In genomic region chrX:2785538-2785937, GRCh38 we compare ENCODE assay signal across 25 cellular contexts. TPM values are rescaled to one million over a fixed set of nuclear protein-coding genes. Genes with fewer than 3 reads are reported as not detected.
DNase-seq lines count a peak whose midpoint lies in the region; ATAC-seq, FAIRE-seq and TF ChIP-seq lines count a peak whose summit lies in the region.
"Had no signal": no experiment of that assay in that cellular context is flagged by ENCODE, and none has a peak within 500 bp of the region (broad histone marks: within the 10 kb centered on the region; RNA-seq: fewer than 3 reads in every experiment).

No MANE protein-coding gene starts in this region.

- no peak overlapping the region for H2BK120ac ChIP-seq in H1 (replicated peaks; ENCODE audit: low read depth, low read length)
- H2BK120ac ChIP-seq in trophoblast cell (ENCODE audit: insufficient read depth, low read length, poor library complexity), result no peak overlapping the region

- H3K23ac ChIP-seq in H1 (ENCODE audit: insufficient read length) (no peak overlapping the region), trophoblast cell (ENCODE audit: low read length) (no peak overlapping the region)

- H2BK12ac ChIP-seq in H1 (ENCODE audit: low read depth, low read length), result 0 out of 2 replicates have a peak overlapping the region, but pooled peaks have one; percentile 50
- H2BK12ac ChIP-seq in trophoblast cell (ENCODE audit: low read length), result no peak overlapping the region

- H4K12ac ChIP-seq in trophoblast cell (ENCODE audit: low read depth, low read length), result no peak overlapping the region

- no peak for TF ChIP-seq RAD21 in K562 (CRISPR knock-in tag; conservative IDR thresholded peaks at IDR 0.05 in 1 of 2, IDR thresholded peaks at IDR 0.05 in 1 of 2)
- no peak for TF ChIP-seq RAD21 in H1 (IDR thresholded peaks at IDR 0.05 in 1 of 2, conservative IDR thresholded peaks at IDR 0.05 in 1 of 2; ENCODE audit: low read depth in 2 of 2, low read length in 2 of 2)

- no peak overlapping the region for H4K91ac ChIP-seq in H1 (replicated peaks; ENCODE audit: insufficient read length, low read length)
- H4K91ac ChIP-seq in trophoblast cell (ENCODE audit: low read depth, low read length), result peak overlapping the region; percentile 1

- H2BK5ac ChIP-seq in H1 (ENCODE audit: low read depth, low read length), result no peak overlapping the region
- H2BK5ac ChIP-seq in trophoblast cell (ENCODE audit: low read depth, low read length, poor library complexity), result no peak overlapping the region

- no peak overlapping the region for H2BK15ac ChIP-seq in H1 (ENCODE audit: low read length)

- CTCF ChIA-PET in K562 (lab: Yijun Ruan, JAX; ENCODE audit: low intra/inter-chr PET ratio) (no interaction called here), H1 (lab: Charles Lee; ENCODE audit: partially characterized antibody) (interaction anchor here (0.6 kb wide), 1 partner anchor 12 kb away, joined by 3 read pairs; no protein-coding TSS in a partner anchor)

- no TSS peak for BruUV-seq in K562 (replicated peaks; lab: Mats Ljungman, UMichigan)

- H3K9me3 ChIP-seq in K562 (replicated peaks; ENCODE audit: control insufficient read depth, insufficient read depth, low read depth, low read length) (no peaks in the 10 kb centered on the region), H1 (ENCODE audit: insufficient read depth in 2 of 2, low read depth in 1 of 2, low read length in 1 of 2) (no peaks in the 10 kb centered on the region), keratinocyte (ENCODE audit: control insufficient read depth, low read depth, low read length) (no peaks in the 10 kb centered on the region), trophoblast cell (ENCODE audit: insufficient read depth, low read depth, low read length) (no peaks in the 10 kb centered on the region)
- H3K9me3 ChIP-seq: A549; BE2C; BLaER1 treated with 17β-estradiol and CSF1 and Interleukin-3, amounts not matched to agents 10 nM and 100 nM had no signal

- H3K18ac ChIP-seq in H1 (ENCODE audit: extremely low read depth, low read length) (no peak overlapping the region), trophoblast cell (ENCODE audit: low read length) (no peak overlapping the region)

- TF ChIP-seq EP300 in K562 (IDR thresholded peaks at IDR 0.05; ENCODE audit: low read length), result no peak
- TF ChIP-seq EP300 in H1 (IDR thresholded peaks at IDR 0.05; ENCODE audit: borderline replicate concordance in 1 of 2, low read depth in 2 of 2, low read length in 2 of 2), result no peak

- H3K23me2 ChIP-seq in H1 (ENCODE audit: low read depth, low read length), result no peaks in the 10 kb centered on the region

- intact Hi-C loops in K562 (cut with micrococcal nuclease), result no loop called here

- POLR2A ChIA-PET in K562 (lab: Yijun Ruan, JAX) (no interaction called here), H1 (lab: Charles Lee; ENCODE audit: partially characterized antibody) (no interaction called here)

- H3K4me2 ChIP-seq in K562 (ENCODE audit: insufficient read depth, low read length) (no peak overlapping the region), H1 (ENCODE audit: insufficient read depth in 1 of 2, low read depth in 2 of 2, low read length in 2 of 2) (no peak overlapping the region), keratinocyte (ENCODE audit: control insufficient read depth, extremely low read depth, insufficient read depth, low read depth, low read length) (no peak overlapping the region), trophoblast cell (ENCODE audit: low read length) (no peak overlapping the region)
- H3K4me2 ChIP-seq: A549 had no signal

- H3K4me1 ChIP-seq in K562 (replicated peaks in 1 of 2; ENCODE audit: control insufficient read depth in 2 of 2, insufficient read depth in 2 of 2, low read length in 2 of 2) (no peaks in the 10 kb centered on the region; a peak in 1 of 5 replicates), H1 (replicated peaks in 1 of 4; ENCODE audit: control insufficient read depth in 3 of 4, insufficient read depth in 4 of 4, low read length in 3 of 4) (peaks cover 0 to 11% (median 6%) of the 10 kb centered on the region in 4 experiments; a peak in 4 of 7 replicates), keratinocyte (ENCODE audit: control insufficient read depth, extremely low read depth, insufficient read depth, low read length) (peaks cover 15% of the 10 kb centered on the region), trophoblast cell (ENCODE audit: control insufficient read depth in 1 of 2, insufficient read depth in 2 of 2, low read length in 2 of 2) (peaks cover 0 to 5% of the 10 kb centered on the region in 2 experiments)
- H3K4me1 ChIP-seq: A549, BE2C had no signal

- no peaks in the 10 kb centered on the region for H4K20me1 ChIP-seq in K562 (replicated peaks; ENCODE audit: control insufficient read depth, insufficient read depth, low read length)
- no peaks in the 10 kb centered on the region for H4K20me1 ChIP-seq in H1 (replicated peaks in 1 of 2; ENCODE audit: control insufficient read depth in 1 of 2, insufficient read depth in 2 of 2, low read length in 2 of 2)
- H4K20me1 ChIP-seq in keratinocyte (ENCODE audit: control insufficient read depth, extremely low read depth, insufficient read depth, low read length), result no peaks in the 10 kb centered on the region
- H4K20me1 ChIP-seq: BLaER1 treated with 17β-estradiol and CSF1 and Interleukin-3, amounts not matched to agents 10 nM and 100 nM had no signal

- dilution Hi-C loops in keratinocyte (cut with MboI; ENCODE audit: extremely low pct_ligation_motif_present, low sequenced_read_pairs), result no loop called here

- in situ Hi-C loops in K562 (cut with MboI), result no loop called here

- WGBS in K562 (ENCODE audit: insufficient coverage, low coverage, missing lambda C conversion rate), result 8% methylated on average over 4 of the region's 4 CpGs
- 93% methylated on average over 4 of the region's 4 CpGs; no CpG with 5 or more reads in 1 of the 2 experiments for WGBS in H1 (ENCODE audit: extremely low coverage in 1 of 2, insufficient coverage in 1 of 2, insufficient read length in 1 of 2, insufficient replicate concordance in 2 of 2, low coverage in 1 of 2, low lambda C conversion rate in 2 of 2, missing lambda C conversion rate in 1 of 2), 2 experiments
- no CpG with 5 or more reads among the region's 4 CpGs for WGBS in trophoblast cell (ENCODE audit: extremely low coverage, insufficient coverage, insufficient read length)

- H3K27ac ChIP-seq in K562 (ENCODE audit: extremely low read depth, low read depth, low read length) (no peak overlapping the region), H1 (ENCODE audit: low read depth, low read length) (no peak overlapping the region), keratinocyte (ENCODE audit: control insufficient read depth, insufficient read depth, low read length) (peak overlapping the region; percentile 17), trophoblast cell (ENCODE audit: low read depth, low read length) (no peak overlapping the region)
- H3K27ac ChIP-seq: A549; BLaER1 treated with 17β-estradiol and CSF1 and Interleukin-3, amounts not matched to agents 10 nM and 100 nM had no signal

- H2AK5ac ChIP-seq in H1 (ENCODE audit: low read depth, low read length) (no peak overlapping the region), trophoblast cell (ENCODE audit: low read length) (no peak overlapping the region)

- H3K27me3 ChIP-seq in K562 (ENCODE audit: control insufficient read depth in 2 of 2, insufficient read depth in 2 of 2, low read length in 2 of 2), result no peaks in the 10 kb centered on the region; a peak in 2 of 5 replicates
- no peaks in the 10 kb centered on the region for H3K27me3 ChIP-seq in H1 (replicated peaks in 1 of 4; ENCODE audit: control insufficient read depth in 3 of 4, extremely low read depth in 1 of 4, insufficient read depth in 3 of 4, low read length in 3 of 4)
- H3K27me3 ChIP-seq in keratinocyte (ENCODE audit: control insufficient read depth, extremely low read depth, insufficient read depth, low read length), result no peaks in the 10 kb centered on the region
- H3K27me3 ChIP-seq in trophoblast cell (ENCODE audit: insufficient read depth, low read length), result no peaks in the 10 kb centered on the region
- H3K27me3 ChIP-seq: BE2C; BLaER1 treated with 17β-estradiol and CSF1 and Interleukin-3, amounts not matched to agents 10 nM and 100 nM had no signal

- H3K79me1 ChIP-seq in H1 (ENCODE audit: low read depth, low read length) (no peaks in the 10 kb centered on the region), trophoblast cell (ENCODE audit: low read length) (no peaks in the 10 kb centered on the region)

- H2BK20ac ChIP-seq in H1 (ENCODE audit: low read length), result no peak overlapping the region; the same call in 1 of the 2 replicates

- FAIRE-seq in K562 (lab: Jason Lieb, UNC) (no peak), H1 (lab: Jason Lieb, UNC) (no peak), keratinocyte (lab: Jason Lieb, UNC) (peak; percentile 60)
- FAIRE-seq: A549, D721Med, GM12878 had no signal

- no peaks in the 10 kb centered on the region for H3K9me1 ChIP-seq in K562 (ENCODE audit: control insufficient read depth, insufficient read depth, low read length)
- no peaks in the 10 kb centered on the region for H3K9me1 ChIP-seq in keratinocyte (ENCODE audit: control insufficient read depth, extremely low read depth, insufficient read depth, low read length)

- H4K8ac ChIP-seq in H1 (ENCODE audit: extremely low read depth, insufficient read depth, low read length), result no peak overlapping the region
- H4K8ac ChIP-seq in trophoblast cell (ENCODE audit: low read depth, low read length), result no peak overlapping the region

- no peaks in the 10 kb centered on the region for H3K36me3 ChIP-seq in K562 (ENCODE audit: control insufficient read depth, insufficient read depth, low read length)
- no peaks in the 10 kb centered on the region for H3K36me3 ChIP-seq in H1 (ENCODE audit: control insufficient read depth in 2 of 4, insufficient read depth in 4 of 4, low read length in 3 of 4)
- H3K36me3 ChIP-seq in keratinocyte (ENCODE audit: control insufficient read depth in 2 of 2, extremely low read depth in 1 of 2, insufficient read depth in 2 of 2, low read length in 2 of 2), result peaks cover 0 to 11% of the 10 kb centered on the region in 2 experiments
- no peaks in the 10 kb centered on the region for H3K36me3 ChIP-seq in trophoblast cell (ENCODE audit: control insufficient read depth in 1 of 2, insufficient read depth in 2 of 2, low read length in 2 of 2)
- H3K36me3 ChIP-seq: BE2C; BLaER1 treated with 17β-estradiol and CSF1 and Interleukin-3, amounts not matched to agents 10 nM and 100 nM had no signal

- H3K14ac ChIP-seq in H1 (ENCODE audit: insufficient read length) (no peak overlapping the region), trophoblast cell (ENCODE audit: low read length) (no peak overlapping the region)

- H3K4me3 ChIP-seq in K562 (no peak overlapping the region), H1 (ENCODE audit: extremely low read depth in 1 of 4, insufficient read depth in 2 of 4, low read depth in 3 of 4, low read length in 4 of 4) (no peak overlapping the region), keratinocyte (ENCODE audit: control insufficient read depth in 2 of 3, extremely low read depth in 1 of 3, insufficient read depth in 2 of 3, low read depth in 1 of 3, low read length in 3 of 3) (no peak overlapping the region), trophoblast cell (ENCODE audit: low read depth, low read length) (no peak overlapping the region)
- H3K4me3 ChIP-seq: A549; BLaER1 treated with 17β-estradiol and CSF1 and Interleukin-3, amounts not matched to agents 10 nM and 100 nM; GM12878 had no signal

- ATAC-seq in K562, result no peak
- ATAC-seq: A549, GM12878 had no signal

- H3K79me2 ChIP-seq in K562 (ENCODE audit: control insufficient read depth, insufficient read depth, low read length) (no peaks in the 10 kb centered on the region), H1 (ENCODE audit: control insufficient read depth in 1 of 2, insufficient read depth in 2 of 2, low read length in 2 of 2) (no peaks in the 10 kb centered on the region), keratinocyte (ENCODE audit: control insufficient read depth, insufficient read depth, low read length) (no peaks in the 10 kb centered on the region), trophoblast cell (ENCODE audit: control insufficient read depth, insufficient read depth, low read length, poor library complexity) (no peaks in the 10 kb centered on the region)

- H4K5ac ChIP-seq in H1 (ENCODE audit: insufficient read length, low read depth, low read length), result no peak overlapping the region

- TF ChIP-seq POLR2A in K562 (conservative IDR thresholded peaks at IDR 0.05) (no peak), H1 (IDR thresholded peaks at IDR 0.05; ENCODE audit: control extremely low read depth in 1 of 2, low read depth in 2 of 2, low read length in 2 of 2) (no peak)

- TF ChIP-seq CTCF in K562 (IDR thresholded peaks at IDR 0.05 in 2 of 3, conservative IDR thresholded peaks at IDR 0.05 in 1 of 3; ENCODE audit: insufficient read depth in 2 of 3, low read depth in 1 of 3, low read length in 3 of 3) (no peak), H1 (IDR thresholded peaks at IDR 0.05; ENCODE audit: control extremely low read depth in 1 of 3, insufficient read depth in 1 of 3, low read depth in 1 of 3, low read length in 3 of 3) (no peak), keratinocyte (optimal IDR thresholded peaks at IDR 0.05 in 1 of 3, IDR thresholded peaks at IDR 0.05 in 1 of 3, conservative IDR thresholded peaks at IDR 0.05 in 1 of 3; ENCODE audit: extremely low read depth in 1 of 3, insufficient read depth in 2 of 3, low read length in 3 of 3) (no peak)

- H3K4ac ChIP-seq in H1 (replicated peaks; ENCODE audit: insufficient read length, low read depth, low read length) (no peak overlapping the region), trophoblast cell (ENCODE audit: low read depth, low read length) (no peak overlapping the region)

- H3K9ac ChIP-seq in K562 (ENCODE audit: insufficient read depth in 1 of 2, low read depth in 2 of 2, low read length in 2 of 2), result no peak overlapping the region
- H3K9ac ChIP-seq in H1 (replicated peaks in 1 of 4; ENCODE audit: extremely low read depth in 1 of 4, low read depth in 3 of 4, low read length in 3 of 4), result no peak overlapping the region
- H3K9ac ChIP-seq in keratinocyte (ENCODE audit: control insufficient read depth, extremely low read depth, insufficient read depth, low read length), result no peak overlapping the region
- no peak overlapping the region for H3K9ac ChIP-seq in trophoblast cell (ENCODE audit: low read length)
- H3K9ac ChIP-seq: BLaER1 treated with 17β-estradiol and CSF1 and Interleukin-3, amounts not matched to agents 10 nM and 100 nM had no signal

- H3K56ac ChIP-seq in H1 (replicated peaks; ENCODE audit: insufficient read length, low read depth, low read length), result no peak overlapping the region

- H2AFZ ChIP-seq in K562 (ENCODE audit: low read depth, low read length), result no peak overlapping the region
- no peak overlapping the region for H2AFZ ChIP-seq in H1 (ENCODE audit: low read length)
- no peak overlapping the region for H2AFZ ChIP-seq in keratinocyte (ENCODE audit: control insufficient read depth, low read length)
- H2AFZ ChIP-seq in trophoblast cell (ENCODE audit: insufficient read depth, low read length, poor library complexity), result no peak overlapping the region

- no peak for DNase-seq in K562 (ENCODE audit: extremely low read depth in 1 of 4, low spot score in 3 of 4)
- no peak for DNase-seq in H1 (ENCODE audit: low read depth in 1 of 2, low spot score in 2 of 2)
- DNase-seq in keratinocyte (ENCODE audit: low read depth, low spot score), result no peak
- DNase-seq in trophoblast cell, result no peak
- no peak for DNase-seq in NOMO-1 treated with DMSO at 0.1 percent for 48 hours (lab: John Stamatoyannopoulos, UW; ENCODE audit: unreplicated experiment)
- DNase-seq in stimulated activated CD4-positive, alpha-beta T cell treated with anti-CD3 and anti-CD28 coated beads, Interleukin-2, amount 100 ng/mL, for 48 hours, result no peak
- DNase-seq in GM19240 (ENCODE audit: insufficient read length, low spot score), result no peak
- DNase-seq: 8988T; ACHN; AML-193; BE2C; CD4-positive, alpha-beta T cell; CD8-positive, alpha-beta memory T cell; DMS 273 treated with DMSO at 0.1 percent for 48 hours; DMS79; EL; GDM1; GOT3; H7; HCEC 1CT had no signal

RNA-seq across cellular contexts. Expression of gene XG, which starts 33.7 kb away (rescaled TPM):
- total RNA-seq in K562 (2011; cell fraction: chromatin; rRNA removed; ENCODE audit: low replicate concordance), result not detected in 2 replicates
- not detected in 2 replicates for total RNA-seq in K562 (2011; cell fraction: nucleolus; rRNA removed)
- not detected in 2 replicates for total RNA-seq in K562 (2011; cell fraction: nucleoplasm; rRNA removed)
- total RNA-seq in K562 (2014; rRNA removed), result 0.08 TPM in 1 of 2 replicates, not detected in the other
- total RNA-seq in K562 (2014; rRNA removed; fragmentation: Illumina TruSeq; extraction: Trizol), result not detected in 2 replicates
- not detected in 2 replicates for total RNA-seq in K562 (2015; rRNA removed; fragmentation: Illumina TruSeq; extraction: Trizol)
- not detected in 2 replicates for total RNA-seq in K562 (2021)
- polyA plus RNA-seq in K562 (2011; rRNA removed), result not detected in 2 replicates
- not detected in 2 replicates for polyA plus RNA-seq in K562 (2011; cell fraction: cytosol; rRNA removed)
- not detected in 2 replicates for polyA plus RNA-seq in K562 (2011; cell fraction: nucleus; rRNA removed)
- polyA plus RNA-seq in K562 (2012), result 0.16 and 0.28 TPM in 2 replicates
- polyA plus RNA-seq in K562 (2014; fragmentation: Illumina TruSeq; extraction: Trizol), result 0.12 TPM in 1 of 2 replicates, not detected in the other
- under 1 TPM in 1 of 2 experiments, not detected in 1; 0.03 TPM for polyA plus RNA-seq in K562 (2014; fragmentation: Nextera tagmentation; extraction: Ambion mirVana)
- polyA plus RNA-seq in K562 (2014; rRNA removed), result not detected in 2 replicates
- polyA minus RNA-seq in K562 (2011; rRNA and poly(A)+ RNA removed), result 0.09 TPM in 1 of 2 replicates, not detected in the other
- polyA minus RNA-seq in K562 (2011; cell fraction: cytosol; rRNA and poly(A)+ RNA removed), result not detected in 2 replicates
- not detected in 2 replicates for polyA minus RNA-seq in K562 (2011; cell fraction: nucleus; rRNA and poly(A)+ RNA removed)
- 0.31 and 0.78 TPM in 2 replicates for total RNA-seq in H1 (2021; fragmentation: NEBNext Ultra II Directional; extraction: Animal tissue kit (Norgen Biotek cat#: 25700))
- 0.19 and 0.33 TPM in 2 replicates for polyA plus RNA-seq in H1 (2011; rRNA removed)
- 0.57 TPM for polyA plus RNA-seq in H1 (2011; cell fraction: cytosol; rRNA removed)
- 0.23 TPM for polyA plus RNA-seq in H1 (2011; cell fraction: nucleus; rRNA removed)
- 0.22 to 0.42 TPM (median 0.31 TPM) in 4 replicates for polyA plus RNA-seq in H1 (2012, experiment 1 of 2)
- not detected for polyA plus RNA-seq in H1 (2012, experiment 2 of 2)
- polyA plus RNA-seq in H1 (2013, experiment 1 of 2), result 0.71 TPM
- polyA plus RNA-seq in H1 (2013, experiment 2 of 2), result 0.35 TPM
- polyA minus RNA-seq in H1 (2011; rRNA and poly(A)+ RNA removed), result 0.34 and 0.54 TPM in 2 replicates
- not detected for polyA minus RNA-seq in H1 (2011; cell fraction: cytosol; rRNA and poly(A)+ RNA removed)
- 0.40 TPM for polyA minus RNA-seq in H1 (2011; cell fraction: nucleus; rRNA and poly(A)+ RNA removed)
- polyA plus RNA-seq in keratinocyte, result 56.5 to 74.4 TPM (median 70.9 TPM) in 3 replicates
- 17.7 TPM for polyA plus RNA-seq in keratinocyte (2011; ENCODE audit: low read depth)
- polyA plus RNA-seq in keratinocyte (2011; cell fraction: cytosol; rRNA removed), result 54.9 and 70.1 TPM in 2 replicates
- polyA plus RNA-seq in keratinocyte (2011; cell fraction: nucleus; rRNA removed), result 87.6 and 94.9 TPM in 2 replicates
- 46.5 and 57.1 TPM in 2 replicates for polyA plus RNA-seq in keratinocyte (2012; ENCODE audit: low replicate concordance)
- 20.9 to 40.6 TPM (median 37.7 TPM) in 3 replicates for polyA minus RNA-seq in keratinocyte
- 48.2 TPM for polyA minus RNA-seq in keratinocyte (2011; cell fraction: cytosol; rRNA and poly(A)+ RNA removed)
- polyA minus RNA-seq in keratinocyte (2011; cell fraction: nucleus; rRNA and poly(A)+ RNA removed), result 44.5 and 64.5 TPM in 2 replicates
- polyA plus RNA-seq in trophoblast cell (2013), result 0.07 TPM in 2 replicates
- total RNA-seq: CD4-positive, alpha-beta T cell; CD8-positive, alpha-beta memory T cell; GM12878 had no signal
- polyA plus RNA-seq: CD14-positive monocyte; CD8-positive, alpha-beta memory T cell; GM12878 had no signal

RNA-seq across cellular contexts. Expression of gene GYG2, which starts 43.2 kb away (rescaled TPM):
- total RNA-seq in K562 (2011; cell fraction: chromatin; rRNA removed; ENCODE audit: low replicate concordance), result 3.2 and 3.6 TPM in 2 replicates
- total RNA-seq in K562 (2011; cell fraction: nucleolus; rRNA removed), result 1.7 and 3.2 TPM in 2 replicates
- 3.2 and 3.4 TPM in 2 replicates for total RNA-seq in K562 (2011; cell fraction: nucleoplasm; rRNA removed)
- total RNA-seq in K562 (2014; rRNA removed) (2.6 and 2.9 TPM in 2 replicates), K562 (2014; rRNA removed; fragmentation: Illumina TruSeq; extraction: Trizol) (2.0 and 2.3 TPM in 2 replicates), K562 (2015; rRNA removed; fragmentation: Illumina TruSeq; extraction: Trizol) (2.6 and 2.7 TPM in 2 replicates), K562 (2021) (3.8 and 4.4 TPM in 2 replicates)
- polyA plus RNA-seq in K562 (2011; rRNA removed) (3.6 and 5.6 TPM in 2 replicates), K562 (2014; fragmentation: Illumina TruSeq; extraction: Trizol) (3.8 and 4.0 TPM in 2 replicates), K562 (2014; fragmentation: Nextera tagmentation; extraction: Ambion mirVana) (1 to 10 TPM in 1 of 2 experiments, under 1 TPM in 1; 0.24 to 1.4 TPM), K562 (2014; rRNA removed) (3.4 and 3.7 TPM in 2 replicates), H1 (2011; rRNA removed) (52.8 and 63.7 TPM in 2 replicates), keratinocyte (0.05 to 0.08 TPM in 2 of 3 replicates, not detected in the other)
- polyA plus RNA-seq in K562 (2011; cell fraction: cytosol; rRNA removed), result 4.7 and 5.5 TPM in 2 replicates
- polyA plus RNA-seq in K562 (2011; cell fraction: nucleus; rRNA removed), result 3.3 and 4.6 TPM in 2 replicates
- polyA plus RNA-seq in K562 (2012), result 9.1 and 12.6 TPM in 2 replicates
- 4.0 and 5.5 TPM in 2 replicates for polyA minus RNA-seq in K562 (2011; rRNA and poly(A)+ RNA removed)
- 3.6 and 6.0 TPM in 2 replicates for polyA minus RNA-seq in K562 (2011; cell fraction: cytosol; rRNA and poly(A)+ RNA removed)
- 1.5 and 2.8 TPM in 2 replicates for polyA minus RNA-seq in K562 (2011; cell fraction: nucleus; rRNA and poly(A)+ RNA removed)
- total RNA-seq in H1 (2021; fragmentation: NEBNext Ultra II Directional; extraction: Animal tissue kit (Norgen Biotek cat#: 25700)), result 65.3 and 65.4 TPM in 2 replicates
- 60.6 TPM for polyA plus RNA-seq in H1 (2011; cell fraction: cytosol; rRNA removed)
- 54.9 TPM for polyA plus RNA-seq in H1 (2011; cell fraction: nucleus; rRNA removed)
- polyA plus RNA-seq in H1 (2012, experiment 1 of 2), result 49.3 to 58.7 TPM (median 56.4 TPM) in 4 replicates
- 26.6 TPM for polyA plus RNA-seq in H1 (2012, experiment 2 of 2)
- polyA plus RNA-seq in H1 (2013, experiment 1 of 2), result 29.1 TPM
- 29.7 TPM for polyA plus RNA-seq in H1 (2013, experiment 2 of 2)
- polyA minus RNA-seq in H1 (2011; rRNA and poly(A)+ RNA removed), result 78.1 and 104 TPM in 2 replicates
- 55.3 TPM for polyA minus RNA-seq in H1 (2011; cell fraction: cytosol; rRNA and poly(A)+ RNA removed)
- polyA minus RNA-seq in H1 (2011; cell fraction: nucleus; rRNA and poly(A)+ RNA removed), result 40.5 TPM
- polyA plus RNA-seq in keratinocyte (2011; ENCODE audit: low read depth), result not detected
- polyA plus RNA-seq in keratinocyte (2011; cell fraction: cytosol; rRNA removed), result 0.07 TPM in 1 of 2 replicates, not detected in the other
- polyA plus RNA-seq in keratinocyte (2011; cell fraction: nucleus; rRNA removed), result not detected in 2 replicates
- not detected in 2 replicates for polyA plus RNA-seq in keratinocyte (2012; ENCODE audit: low replicate concordance)
- 0.10 to 0.54 TPM (median 0.10 TPM) in 3 replicates for polyA minus RNA-seq in keratinocyte
- polyA minus RNA-seq in keratinocyte (2011; cell fraction: cytosol; rRNA and poly(A)+ RNA removed), result not detected
- polyA minus RNA-seq in keratinocyte (2011; cell fraction: nucleus; rRNA and poly(A)+ RNA removed), result not detected in 2 replicates
- 17.8 and 18.9 TPM in 2 replicates for polyA plus RNA-seq in trophoblast cell (2013)
- total RNA-seq: CD4-positive, alpha-beta T cell; CD8-positive, alpha-beta memory T cell; GM12878 had no signal
- polyA plus RNA-seq: CD14-positive monocyte; CD8-positive, alpha-beta memory T cell had no signal

Comparison
In these comparisons a context has a peak if more than half of its experiments do, and no peak if none do; other contexts are left out.
1. RNA of gene XG, which starts 33.7 kb away (polyA plus RNA-seq): 17.7 to 94.9 TPM in keratinocyte; 0.19 to 0.71 TPM in H1 and 0.03 to 0.28 TPM in K562; every median in the first group is over 10 times any median in the second.